Comparison of ENCODE assay signal across 26 cellular contexts in genomic region chr14:30991408-30991807, GRCh38. TPM values are rescaled to one million over a fixed set of nuclear protein-coding genes. Genes with fewer than 3 reads are reported as not detected.
DNase-seq lines count a peak whose midpoint lies in the region; ATAC-seq and TF ChIP-seq lines count a peak whose summit lies in the region.
"Had no signal": no experiment of that assay in that cellular context is flagged by ENCODE, and none has a peak within 500 bp of the region (broad histone marks: within the 10 kb centered on the region; RNA-seq: fewer than 3 reads in every experiment).

No MANE protein-coding gene starts in this region.

- no peak for ATAC-seq in CD4-positive, CD25-positive, alpha-beta regulatory T cell (ENCODE audit: low read depth in 2 of 2)
- no peak for ATAC-seq in activated naive CD8-positive, alpha-beta T cell treated with anti-CD3 and anti-CD28 coated beads, Interleukin-2, amount 50 U/mL, for 24 hours
- ATAC-seq in naive thymus-derived CD4-positive, alpha-beta T cell = no peak
- no peak for ATAC-seq in HG03571 (IDR thresholded peaks at IDR 0.05; ENCODE audit: unreplicated experiment)
- ATAC-seq: activated CD8-positive, alpha-beta T cell treated with anti-CD3 and anti-CD28 coated beads for 36 hours; esophagus mucosa; left ventricle myocardium superior; mucosa of descending colon; stimulated activated memory B cell treated with anti-CD40 and anti-IgM and Interleukin-4, amounts not matched to agents 10 μg/mL and 1 μg/mL and 100 μg/mL, for 72 hours had no signal

- no peaks in the 10 kb centered on the region for H3K36me3 Mint-ChIP-seq in CD4-positive, CD25-positive, alpha-beta regulatory T cell
- H3K36me3 Mint-ChIP-seq in HFFc6 (ENCODE audit: low read depth) = peaks cover 5% of the 10 kb centered on the region; the same call in 1 of the 2 replicates
- H3K36me3 Mint-ChIP-seq in activated naive CD8-positive, alpha-beta T cell treated with anti-CD3 and anti-CD28 coated beads, Interleukin-2, amount 50 U/mL, for 24 hours (ENCODE audit: low read depth) = peaks cover 5% of the 10 kb centered on the region
- peaks cover 0 to 14% (median 5%) of the 10 kb centered on the region in 5 donors for H3K36me3 Mint-ChIP-seq in naive thymus-derived CD4-positive, alpha-beta T cell

- intact Hi-C loops in naive thymus-derived CD4-positive, alpha-beta T cell (cut with micrococcal nuclease) = no loop called here
- intact Hi-C loops in ascending aorta (cut with DNase I) = no loop called here

- H3K27ac ChIP-seq in CD4-positive, CD25-positive, alpha-beta regulatory T cell (ENCODE audit: insufficient read depth, low read length, poor library complexity, severe bottlenecking) = no peak overlapping the region
- H3K27ac ChIP-seq in naive thymus-derived CD4-positive, alpha-beta T cell (ENCODE audit: low read depth, low read length) = no peak overlapping the region
- no peak overlapping the region for H3K27ac ChIP-seq in ascending aorta
- H3K27ac ChIP-seq: skin epidermis, testis had no signal

- CTCF ChIA-PET in naive thymus-derived CD4-positive, alpha-beta T cell (lab: Charles Lee) = no interaction called here

- no peak for TF ChIP-seq CTCF in HFFc6 (IDR thresholded peaks at IDR 0.05)
- no peak for TF ChIP-seq CTCF in ascending aorta (IDR thresholded peaks at IDR 0.05)

- H3K4me1 Mint-ChIP-seq in CD4-positive, CD25-positive, alpha-beta regulatory T cell = peaks cover 38 to 54% (median 45%) of the 10 kb centered on the region in 4 donors
- H3K4me1 Mint-ChIP-seq in HFFc6 (ENCODE audit: low read depth) = peaks cover 52% of the 10 kb centered on the region
- peaks cover 57% of the 10 kb centered on the region for H3K4me1 Mint-ChIP-seq in activated naive CD8-positive, alpha-beta T cell treated with anti-CD3 and anti-CD28 coated beads, Interleukin-2, amount 50 U/mL, for 24 hours
- H3K4me1 Mint-ChIP-seq in naive thymus-derived CD4-positive, alpha-beta T cell = peaks cover 20 to 69% (median 61%) of the 10 kb centered on the region in 7 donors

- peak overlapping the region in 1 of 4 donors; percentile 4 for H3K4me3 Mint-ChIP-seq in CD4-positive, CD25-positive, alpha-beta regulatory T cell
- H3K4me3 Mint-ChIP-seq in HFFc6 = no peak overlapping the region
- no peak overlapping the region for H3K4me3 Mint-ChIP-seq in activated naive CD8-positive, alpha-beta T cell treated with anti-CD3 and anti-CD28 coated beads, Interleukin-2, amount 50 U/mL, for 24 hours
- peak overlapping the region in 6 of 10 donors; percentile 4 to 59 (median 34) for H3K4me3 Mint-ChIP-seq in naive thymus-derived CD4-positive, alpha-beta T cell
- H3K4me3 Mint-ChIP-seq: activated CD8-positive, alpha-beta T cell treated with anti-CD3 and anti-CD28 coated beads for 36 hours; stimulated activated memory B cell treated with anti-CD40 and anti-IgM and Interleukin-4, amounts not matched to agents 10 μg/mL and 1 μg/mL and 100 μg/mL, for 72 hours; T-helper 2 cell treated with Interferon-gamma antibody and Interleukin-4, amounts not matched to agents 5 μg/mL and 100 μg/mL, for 36 hours had no signal

- no peaks in the 10 kb centered on the region for H3K9me3 Mint-ChIP-seq in CD4-positive, CD25-positive, alpha-beta regulatory T cell
- H3K9me3 Mint-ChIP-seq in HFFc6 = no peaks in the 10 kb centered on the region
- no peaks in the 10 kb centered on the region for H3K9me3 Mint-ChIP-seq in activated naive CD8-positive, alpha-beta T cell treated with anti-CD3 and anti-CD28 coated beads, Interleukin-2, amount 50 U/mL, for 24 hours
- H3K9me3 Mint-ChIP-seq in naive thymus-derived CD4-positive, alpha-beta T cell = no peaks in the 10 kb centered on the region
- H3K9me3 Mint-ChIP-seq: activated CD8-positive, alpha-beta T cell treated with anti-CD3 and anti-CD28 coated beads for 36 hours; stimulated activated memory B cell treated with anti-CD40 and anti-IgM and Interleukin-4, amounts not matched to agents 10 μg/mL and 1 μg/mL and 100 μg/mL, for 72 hours; T-helper 2 cell treated with Interferon-gamma antibody and Interleukin-4, amounts not matched to agents 5 μg/mL and 100 μg/mL, for 36 hours had no signal

- POLR2A ChIA-PET in naive thymus-derived CD4-positive, alpha-beta T cell (lab: Charles Lee) = no interaction called here

- H3K4me1 ChIP-seq in CD4-positive, CD25-positive, alpha-beta regulatory T cell (ENCODE audit: control insufficient read depth, insufficient read depth, low read length, poor library complexity, severe bottlenecking) = peaks cover 16% of the 10 kb centered on the region
- H3K4me1 ChIP-seq in naive thymus-derived CD4-positive, alpha-beta T cell (ENCODE audit: control insufficient read depth in 2 of 2, insufficient read depth in 2 of 2, low read length in 2 of 2) = peaks cover 5% of the 10 kb centered on the region in 2 donors
- peaks cover 0 to 16% of the 10 kb centered on the region in 2 donors for H3K4me1 ChIP-seq in ascending aorta

- H3K27ac Mint-ChIP-seq in CD4-positive, CD25-positive, alpha-beta regulatory T cell = peak overlapping the region in 2 of 3 donors; percentile 30 to 81
- peak overlapping the region; percentile 0; the same call in 1 of the 2 replicates for H3K27ac Mint-ChIP-seq in HFFc6
- peak overlapping the region; percentile 57 for H3K27ac Mint-ChIP-seq in activated naive CD8-positive, alpha-beta T cell treated with anti-CD3 and anti-CD28 coated beads, Interleukin-2, amount 50 U/mL, for 24 hours
- H3K27ac Mint-ChIP-seq in naive thymus-derived CD4-positive, alpha-beta T cell = peak overlapping the region in 5 of 9 donors; percentile 3 to 33 (median 25)
- H3K27ac Mint-ChIP-seq: activated CD8-positive, alpha-beta T cell treated with anti-CD3 and anti-CD28 coated beads for 36 hours; stimulated activated memory B cell treated with anti-CD40 and anti-IgM and Interleukin-4, amounts not matched to agents 10 μg/mL and 1 μg/mL and 100 μg/mL, for 72 hours; T-helper 2 cell treated with Interferon-gamma antibody and Interleukin-4, amounts not matched to agents 5 μg/mL and 100 μg/mL, for 36 hours had no signal

- no peaks in the 10 kb centered on the region for H3K36me3 ChIP-seq in CD4-positive, CD25-positive, alpha-beta regulatory T cell (ENCODE audit: control insufficient read depth, insufficient read depth, low read length)
- no peaks in the 10 kb centered on the region for H3K36me3 ChIP-seq in naive thymus-derived CD4-positive, alpha-beta T cell (ENCODE audit: control insufficient read depth in 2 of 3, insufficient read depth in 3 of 3, low read length in 3 of 3)
- H3K36me3 ChIP-seq in ascending aorta = no peaks in the 10 kb centered on the region

- no peaks in the 10 kb centered on the region for H3K9me3 ChIP-seq in CD4-positive, CD25-positive, alpha-beta regulatory T cell (ENCODE audit: control insufficient read depth in 2 of 2, low read length in 2 of 2)
- H3K9me3 ChIP-seq in naive thymus-derived CD4-positive, alpha-beta T cell (ENCODE audit: control insufficient read depth in 2 of 3, low read length in 3 of 3) = no peaks in the 10 kb centered on the region
- no peaks in the 10 kb centered on the region for H3K9me3 ChIP-seq in ascending aorta
- H3K9me3 ChIP-seq: Caco-2, mucosa of descending colon, testis had no signal

- no peaks in the 10 kb centered on the region for H3K27me3 ChIP-seq in CD4-positive, CD25-positive, alpha-beta regulatory T cell (ENCODE audit: control insufficient read depth, insufficient read depth, low read length)
- H3K27me3 ChIP-seq in naive thymus-derived CD4-positive, alpha-beta T cell (ENCODE audit: control insufficient read depth in 2 of 2, insufficient read depth in 2 of 2, low read length in 2 of 2) = no peaks in the 10 kb centered on the region
- H3K27me3 ChIP-seq in ascending aorta = no peaks in the 10 kb centered on the region
- H3K27me3 ChIP-seq: testis had no signal

- H3K27me3 Mint-ChIP-seq in CD4-positive, CD25-positive, alpha-beta regulatory T cell = no peaks in the 10 kb centered on the region
- H3K27me3 Mint-ChIP-seq in HFFc6 (ENCODE audit: insufficient read depth) = no peaks in the 10 kb centered on the region
- H3K27me3 Mint-ChIP-seq in activated naive CD8-positive, alpha-beta T cell treated with anti-CD3 and anti-CD28 coated beads, Interleukin-2, amount 50 U/mL, for 24 hours = no peaks in the 10 kb centered on the region
- no peaks in the 10 kb centered on the region for H3K27me3 Mint-ChIP-seq in naive thymus-derived CD4-positive, alpha-beta T cell
- H3K27me3 Mint-ChIP-seq: activated CD8-positive, alpha-beta T cell treated with anti-CD3 and anti-CD28 coated beads for 36 hours; stimulated activated memory B cell treated with anti-CD40 and anti-IgM and Interleukin-4, amounts not matched to agents 10 μg/mL and 1 μg/mL and 100 μg/mL, for 72 hours had no signal

- H3K4me3 ChIP-seq in CD4-positive, CD25-positive, alpha-beta regulatory T cell (ENCODE audit: low read depth, low read length) = no peak overlapping the region
- H3K4me3 ChIP-seq in naive thymus-derived CD4-positive, alpha-beta T cell (ENCODE audit: low read length) = no peak overlapping the region
- H3K4me3 ChIP-seq in ascending aorta = no peak overlapping the region
- H3K4me3 ChIP-seq: mucosa of descending colon, skin epidermis, testis had no signal

- no peak for DNase-seq in CD4-positive, CD25-positive, alpha-beta regulatory T cell
- no peak for DNase-seq in HFFc6
- no peak for DNase-seq in activated naive CD8-positive, alpha-beta T cell treated with anti-CD3 and anti-CD28 coated beads, Interleukin-2, amount 50 U/mL, for 24 hours
- no peak for DNase-seq in naive thymus-derived CD4-positive, alpha-beta T cell
- no peak for DNase-seq in ureter (ENCODE audit: low spot score)
- no peak for DNase-seq in ascending aorta (ENCODE audit: low spot score in 2 of 2)
- DNase-seq: activated CD4-positive, CD25-positive, alpha-beta regulatory T cell; activated CD8-positive, alpha-beta T cell treated with anti-CD3 and anti-CD28 coated beads for 36 hours; activated T-cell treated with anti-CD3 and anti-CD28 coated beads for 4 hours; aorta; Caco-2; DMS79 treated with DMSO at 0.1 percent for 48 hours; foreskin melanocyte; hippocampal formation; left ventricle myocardium superior; mucosa of descending colon; NCI-H1105 treated with DMSO at 0.1 percent for 48 hours; NCI-H2081 treated with DMSO at 0.1 percent for 48 hours; NCI-H510A; stimulated activated CD4-positive, alpha-beta T cell treated with anti-CD3 and anti-CD28 coated beads, Interleukin-2, amount 100 ng/mL, for 24 hours; testis had no signal

RNA-seq across cellular contexts. Expression of gene AP4S1, which starts 34.0 kb away (rescaled TPM):
- total RNA-seq in CD4-positive, CD25-positive, alpha-beta regulatory T cell = 16.0 TPM
- 1 to 10 TPM; 7.0 to 9.5 (median 8.0) TPM for polyA plus RNA-seq in CD4-positive, CD25-positive, alpha-beta regulatory T cell
- total RNA-seq in HFFc6 (2021; fragmentation: NEBNext Ultra II Directional; extraction: Animal tissue kit (Norgen Biotek cat#: 25700)) = 10 to 100 TPM in 1 of 6 experiments, 1 to 10 TPM in 5; 6.5 to 10.0 (median 7.5) TPM
- total RNA-seq in naive thymus-derived CD4-positive, alpha-beta T cell = 10 to 100 TPM in 4 of 5 experiments, 1 to 10 TPM in 1; 7.9 to 22.0 (median 15.9) TPM
- polyA plus RNA-seq in naive thymus-derived CD4-positive, alpha-beta T cell = 10 to 100 TPM; 10.7 to 10.9 TPM
- total RNA-seq in ureter = 14.8 TPM
- total RNA-seq in ascending aorta = 4.2 TPM

RNA-seq across cellular contexts. Expression of gene STRN3, which starts 34.8 kb away (rescaled TPM):
- 27.1 TPM for total RNA-seq in CD4-positive, CD25-positive, alpha-beta regulatory T cell
- 1 to 10 TPM; 3.5 to 6.2 (median 4.0) TPM for polyA plus RNA-seq in CD4-positive, CD25-positive, alpha-beta regulatory T cell
- total RNA-seq in HFFc6 (2021; fragmentation: NEBNext Ultra II Directional; extraction: Animal tissue kit (Norgen Biotek cat#: 25700)) = 10 to 100 TPM; 34.5 to 40.6 (median 38.6) TPM
- total RNA-seq in naive thymus-derived CD4-positive, alpha-beta T cell = 10 to 100 TPM; 20.4 to 28.7 (median 25.2) TPM
- 1 to 10 TPM; 3.5 to 5.8 TPM for polyA plus RNA-seq in naive thymus-derived CD4-positive, alpha-beta T cell
- 57.6 TPM for total RNA-seq in ureter
- 38.5 TPM for total RNA-seq in ascending aorta

Comparison
In these comparisons a context has a peak if more than half of its experiments do, and no peak if none do; other contexts are left out.
1. H3K27ac Mint-ChIP-seq: peak in every context shown above with its lines; median percentile 57 in activated naive CD8-positive, alpha-beta T cell treated with anti-CD3 and anti-CD28 coated beads, Interleukin-2, amount 50 U/mL, for 24 hours; 56 in CD4-positive, CD25-positive, alpha-beta regulatory T cell; 25 in naive thymus-derived CD4-positive, alpha-beta T cell; 0 in HFFc6.
2. H3K4me3 Mint-ChIP-seq: peak in naive thymus-derived CD4-positive, alpha-beta T cell (6 of 10); none in HFFc6 (single experiment) and activated naive CD8-positive, alpha-beta T cell treated with anti-CD3 and anti-CD28 coated beads, Interleukin-2, amount 50 U/mL, for 24 hours (single experiment).